Comparison of ENCODE assay signal across 1 cellular context in the genomic region with DNA sequence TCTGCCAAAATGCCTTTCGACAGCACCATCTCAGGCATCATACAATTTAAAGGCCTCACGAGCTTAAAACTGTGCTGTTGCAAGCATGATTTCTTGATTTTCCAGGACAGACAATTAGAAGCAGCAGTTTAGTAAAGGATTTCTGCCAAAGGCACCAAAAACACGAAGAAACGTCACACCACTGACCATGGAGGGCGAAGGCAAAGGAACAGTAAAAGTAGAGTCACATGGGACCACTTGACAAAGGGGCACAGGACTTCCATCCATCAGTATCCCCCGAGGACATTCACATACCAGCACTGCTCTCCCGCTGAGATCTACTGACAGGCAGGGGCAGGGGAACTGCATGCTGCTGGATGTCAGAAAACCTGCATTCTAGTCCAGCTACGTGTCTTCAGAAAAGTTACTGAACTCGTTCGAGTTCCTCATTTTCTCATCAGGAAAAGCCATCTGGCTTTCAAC.
TF ChIP-seq lines count a peak whose summit lies in the region.

No MANE protein-coding gene starts in this region.

TF ChIP-seq in IMR-90, 13 proteins besides CTCF, POLR2A, EP300 and RAD21:
- TF ChIP-seq MAFK (IDR thresholded peaks at IDR 0.05; ENCODE audit: low read depth, low read length), result no peak
- peak; percentile 98 for TF ChIP-seq MXI1 (IDR thresholded peaks at IDR 0.05; ENCODE audit: borderline replicate concordance, low read depth, low read length)
